ENCODE assay signal across 8 cellular contexts in the genomic region with DNA sequence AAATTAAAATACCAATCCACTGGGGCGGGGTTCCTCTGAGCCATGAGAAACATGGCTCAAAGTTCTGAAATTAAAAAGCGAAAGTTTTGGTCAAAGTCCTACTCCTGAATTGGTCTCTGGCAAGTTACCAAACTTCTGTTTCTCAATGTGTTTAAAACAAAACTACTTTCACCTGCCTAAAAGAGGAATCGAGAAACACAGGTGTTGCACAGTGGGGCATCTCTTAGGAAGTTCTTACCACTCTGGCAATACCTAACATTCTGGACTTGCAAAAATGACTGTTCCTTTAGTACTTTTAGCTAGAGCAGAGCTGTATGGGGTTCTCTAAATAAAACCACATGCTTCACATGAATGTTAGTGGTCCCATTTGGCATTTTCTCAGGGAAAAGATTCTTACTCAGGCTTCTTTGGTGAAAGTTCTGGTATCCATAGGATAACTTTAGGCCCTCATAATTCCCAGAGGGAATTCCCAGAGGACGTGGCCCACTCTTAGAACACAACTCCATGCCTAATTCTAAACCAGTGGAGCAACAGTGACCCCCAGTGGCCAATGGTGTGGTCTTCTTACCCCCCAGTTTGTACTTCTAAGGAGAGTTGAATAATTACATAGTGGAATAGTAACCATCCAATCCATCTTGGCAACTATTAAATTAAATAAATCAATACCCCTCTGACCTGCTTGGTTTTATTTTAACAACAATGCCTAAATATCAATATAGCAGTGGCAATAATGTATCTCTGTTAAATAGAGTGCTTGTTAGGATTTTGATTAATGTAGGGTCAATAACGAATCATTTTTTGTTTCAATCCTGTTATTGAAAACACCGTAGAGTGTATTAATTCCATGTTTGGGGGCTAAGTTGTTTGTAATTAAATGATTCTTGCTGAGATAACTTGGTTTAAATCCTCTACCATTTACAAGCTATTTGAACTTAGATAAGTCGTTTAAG. TPM values are rescaled to one million over a fixed set of nuclear protein-coding genes. Genes with fewer than 3 reads are reported as not detected.
A peak's percentile ranks its signal among the peaks of the same experiment; 100 is the strongest.
DNase-seq lines count a peak whose midpoint lies in the region; ATAC-seq and TF ChIP-seq lines count a peak whose summit lies in the region.

No MANE protein-coding gene starts in this region.

- POLR2A ChIA-PET in CD8-positive, alpha-beta memory T cell (lab: Charles Lee) = no interaction called here
- POLR2A ChIA-PET in activated CD8-positive, alpha-beta T cell treated with anti-CD3 and anti-CD28 coated beads for 36 hours (lab: Charles Lee) = no interaction called here

- H3K4me3 Mint-ChIP-seq in CD8-positive, alpha-beta memory T cell = no peak overlapping the region
- no peak overlapping the region for H3K4me3 Mint-ChIP-seq in activated CD8-positive, alpha-beta T cell treated with anti-CD3 and anti-CD28 coated beads for 36 hours
- H3K4me3 Mint-ChIP-seq in osteocyte (ENCODE audit: unreplicated experiment) = no peak overlapping the region

- peak; percentile 12 to 60 (median 21) for DNase-seq in CD8-positive, alpha-beta memory T cell
- peak; percentile 14 for DNase-seq in NCI-H226
- peak; percentile 63 for DNase-seq in activated CD8-positive, alpha-beta T cell treated with anti-CD3 and anti-CD28 coated beads for 36 hours
- DNase-seq in fibroblast of pulmonary artery (ENCODE audit: low read depth) = peak; percentile 75
- no peak for DNase-seq in osteocyte (ENCODE audit: extremely low spot score, unreplicated experiment)
- DNase-seq in GOT3 (lab: John Stamatoyannopoulos, UW) = no peak

- H3K36me3 Mint-ChIP-seq in CD8-positive, alpha-beta memory T cell = peaks cover 0 to 1% (median 0%) of the 10 kb centered on the region in 3 donors
- H3K36me3 Mint-ChIP-seq in activated CD8-positive, alpha-beta T cell treated with anti-CD3 and anti-CD28 coated beads for 36 hours (ENCODE audit: low read depth) = no peaks in the 10 kb centered on the region
- H3K36me3 Mint-ChIP-seq in osteocyte (ENCODE audit: unreplicated experiment) = no peaks in the 10 kb centered on the region

- no peaks in the 10 kb centered on the region for H3K4me1 ChIP-seq in CD8-positive, alpha-beta memory T cell (ENCODE audit: insufficient read depth, low read length)

- H3K4me3 ChIP-seq in CD8-positive, alpha-beta memory T cell (ENCODE audit: low read length) = no peak overlapping the region
- no peak overlapping the region for H3K4me3 ChIP-seq in fibroblast of pulmonary artery (replicated peaks; ENCODE audit: low read depth, low read length)

- intact Hi-C loops in activated CD8-positive, alpha-beta T cell treated with anti-CD3 and anti-CD28 coated beads for 36 hours (cut with micrococcal nuclease) = no loop called here

- ATAC-seq in GM18861 (IDR thresholded peaks at IDR 0.05; ENCODE audit: unreplicated experiment) (peak; percentile 99), HG03025 (IDR thresholded peaks at IDR 0.05; ENCODE audit: low FRiP score, unreplicated experiment) (peak; percentile 99)
- ATAC-seq in activated CD8-positive, alpha-beta T cell treated with anti-CD3 and anti-CD28 coated beads for 36 hours = no peak

- H3K27me3 Mint-ChIP-seq in CD8-positive, alpha-beta memory T cell = peaks cover 0 to 24% of the 10 kb centered on the region in 2 donors
- H3K27me3 Mint-ChIP-seq in activated CD8-positive, alpha-beta T cell treated with anti-CD3 and anti-CD28 coated beads for 36 hours = no peaks in the 10 kb centered on the region
- peaks cover 16% of the 10 kb centered on the region for H3K27me3 Mint-ChIP-seq in osteocyte (ENCODE audit: unreplicated experiment)

- H3K27me3 ChIP-seq in CD8-positive, alpha-beta memory T cell (ENCODE audit: insufficient read depth, low read length, poor library complexity, severe bottlenecking) = no peaks in the 10 kb centered on the region

- no peak overlapping the region for H3K27ac ChIP-seq in CD8-positive, alpha-beta memory T cell (ENCODE audit: low read depth, low read length)

- H3K36me3 ChIP-seq in CD8-positive, alpha-beta memory T cell (ENCODE audit: insufficient read depth, low read length) = no peaks in the 10 kb centered on the region

- CTCF ChIA-PET in CD8-positive, alpha-beta memory T cell (lab: Charles Lee) = interaction anchor here (1.0 to 2.0 kb wide), 2 partner anchors 13 to 686 kb away, joined by 3 to 11 read pairs; no protein-coding TSS in a partner anchor
- CTCF ChIA-PET in activated CD8-positive, alpha-beta T cell treated with anti-CD3 and anti-CD28 coated beads for 36 hours (lab: Charles Lee) = interaction anchor here (0.7 to 4.1 kb wide), 14 partner anchors 13 to 1942 kb away, joined by 3 to 21 read pairs (median 4); no protein-coding TSS in a partner anchor

- H3K27ac Mint-ChIP-seq in CD8-positive, alpha-beta memory T cell = no peak overlapping the region
- H3K27ac Mint-ChIP-seq in activated CD8-positive, alpha-beta T cell treated with anti-CD3 and anti-CD28 coated beads for 36 hours = no peak overlapping the region
- H3K27ac Mint-ChIP-seq in osteocyte (ENCODE audit: unreplicated experiment) = no peak overlapping the region

- H3K9me3 Mint-ChIP-seq in CD8-positive, alpha-beta memory T cell = no peaks in the 10 kb centered on the region
- no peaks in the 10 kb centered on the region for H3K9me3 Mint-ChIP-seq in activated CD8-positive, alpha-beta T cell treated with anti-CD3 and anti-CD28 coated beads for 36 hours
- H3K9me3 Mint-ChIP-seq in osteocyte (ENCODE audit: unreplicated experiment) = no peaks in the 10 kb centered on the region

- no peaks in the 10 kb centered on the region for H3K4me1 Mint-ChIP-seq in CD8-positive, alpha-beta memory T cell
- H3K4me1 Mint-ChIP-seq in activated CD8-positive, alpha-beta T cell treated with anti-CD3 and anti-CD28 coated beads for 36 hours (ENCODE audit: low read depth) = no peaks in the 10 kb centered on the region
- no peaks in the 10 kb centered on the region for H3K4me1 Mint-ChIP-seq in osteocyte (ENCODE audit: unreplicated experiment)

- peak; percentile 74 for TF ChIP-seq CTCF in activated CD8-positive, alpha-beta T cell treated with anti-CD3 and anti-CD28 coated beads for 36 hours (IDR thresholded peaks at IDR 0.05)
- TF ChIP-seq CTCF in fibroblast of pulmonary artery (IDR thresholded peaks at IDR 0.05; ENCODE audit: low read length, missing control alignments) = peak; percentile 73
- peak; percentile 50 for TF ChIP-seq CTCF in osteocyte (IDR thresholded peaks at IDR 0.05)

- H3K9me3 ChIP-seq in CD8-positive, alpha-beta memory T cell (ENCODE audit: low read length) = no peaks in the 10 kb centered on the region

RNA-seq across cellular contexts. Expression of a gene that starts 21.9 kb away (rescaled TPM):
- total RNA-seq in CD8-positive, alpha-beta memory T cell = not detected
- polyA plus RNA-seq in CD8-positive, alpha-beta memory T cell = not detected
- total RNA-seq in activated CD8-positive, alpha-beta T cell treated with anti-CD3 and anti-CD28 coated beads for 36 hours = not detected
- not detected in 2 replicates for total RNA-seq in osteocyte

Comparison
In these comparisons a context has a peak if more than half of its experiments do, and no peak if none do; other contexts are left out.
1. DNase-seq: peak in CD8-positive, alpha-beta memory T cell (5 of 5), NCI-H226 (single experiment), activated CD8-positive, alpha-beta T cell treated with anti-CD3 and anti-CD28 coated beads for 36 hours (single experiment) and fibroblast of pulmonary artery (single experiment); none in osteocyte (single experiment) and GOT3 (single experiment).
2. Peak in every context shown above with its lines, with median percentiles within 50 percentile points of each other: CTCF ChIP-seq.